Comparison of ENCODE assay signal across 8 cellular contexts in genomic region chr2:168890006-168890782, GRCh38. TPM values are rescaled to one million over a fixed set of nuclear protein-coding genes. Genes with fewer than 3 reads are reported as not detected.
DNase-seq lines count a peak whose midpoint lies in the region; ATAC-seq and TF ChIP-seq lines count a peak whose summit lies in the region.

Gene SPC25, minus strand, starts transcription at chr2:168890430. Its CDS starts 911 bp downstream, at chr2:168889519.

- no peak within 1 kb of the TSS for H3K27ac ChIP-seq in dorsolateral prefrontal cortex
- H3K27ac ChIP-seq in right lobe of liver: no peak within 1 kb of the TSS

- DNase-seq in CD1c-positive myeloid dendritic cell (ENCODE audit: extremely low spot score): peak; percentile 92
- DNase-seq in NCI-H774 (lab: John Stamatoyannopoulos, UW): peak; percentile 94
- peak; percentile 73 to 80 for DNase-seq in activated CD4-positive, alpha-beta T cell treated with anti-CD3 and anti-CD28 coated beads, Interleukin-2, amount 50 U/mL, for 24 hours (ENCODE audit: low read depth in 1 of 2, low spot score in 1 of 2)
- DNase-seq in dorsolateral prefrontal cortex: peak; percentile 75 to 92 (median 86)
- DNase-seq in right lobe of liver: peak; percentile 88 to 92 (median 89)
- peak; percentile 88 for DNase-seq in stimulated activated CD4-positive, alpha-beta T cell treated with anti-CD3 and anti-CD28 coated beads, Interleukin-4, amount 100 ng/mL, for 24 hours

- peak within 1 kb of the TSS; percentile 40 to 84 (median 62) for H3K4me3 ChIP-seq in dorsolateral prefrontal cortex
- H3K4me3 ChIP-seq in right lobe of liver: peak within 1 kb of the TSS; percentile 40 to 50 (median 47)

- TF ChIP-seq POLR2A in right lobe of liver (IDR thresholded peaks at IDR 0.05): no peak

- H3K4me1 ChIP-seq in right lobe of liver: peaks cover 0 to 11% (median 5%) of the 10 kb centered on the region in 4 donors

- peak in 36 of 56 donors; percentile 7 to 52 (median 28) for TF ChIP-seq CTCF in dorsolateral prefrontal cortex (IDR thresholded peaks at IDR 0.05 in 54 of 56, conservative IDR thresholded peaks at IDR 0.05 in 2 of 56; ENCODE audit: low read depth in 1 of 56, partially characterized antibody in 56 of 56)
- peak in 1 of 4 donors; percentile 9 for TF ChIP-seq CTCF in right lobe of liver (IDR thresholded peaks at IDR 0.05)

- H3K36me3 ChIP-seq in right lobe of liver: no peaks in the 10 kb centered on the region

- WGBS in right lobe of liver (ENCODE audit: insufficient coverage, low coverage, low lambda C conversion rate, missing lambda C conversion rate): under 1% methylated on average over 30 of the region's 38 CpGs

- no peaks in the 10 kb centered on the region for H3K9me3 ChIP-seq in right lobe of liver

- intact Hi-C loops in dorsolateral prefrontal cortex (cut with DNase I): no loop called here
- intact Hi-C loops in right lobe of liver (cut with DNase I): no loop called here

- peak; percentile 100 for ATAC-seq in GM19395 (IDR thresholded peaks at IDR 0.05; ENCODE audit: unreplicated experiment)
- peak; percentile 100 for ATAC-seq in HG03558 (IDR thresholded peaks at IDR 0.05; ENCODE audit: extremely low read depth, unreplicated experiment)
- ATAC-seq in right lobe of liver: peak; percentile 98 to 99 (median 98)

- H3K27me3 ChIP-seq in dorsolateral prefrontal cortex: no peaks in the 10 kb centered on the region
- H3K27me3 ChIP-seq in right lobe of liver: no peaks in the 10 kb centered on the region

RNA-seq across cellular contexts. Expression of gene SPC25, which starts in this region (rescaled TPM):
- total RNA-seq in dorsolateral prefrontal cortex (1 to 10 TPM in 97 of 120 experiments, under 1 TPM in 19, not detected in 4; 0.39 to 6.1 (median 1.9) TPM), right lobe of liver (1 to 10 TPM in 1 of 6 experiments, under 1 TPM in 4, not detected in 1; 0.15 to 1.1 (median 0.67) TPM)
